In genomic region chr12:104921340-104921739, GRCh38 we compare ENCODE assay signal across 37 cellular contexts.
"Had no signal": no experiment of that assay in that cellular context is flagged by ENCODE, and none has a peak within 500 bp of the region (broad histone marks: within the 10 kb centered on the region; RNA-seq: fewer than 3 reads in every experiment).

No MANE protein-coding gene starts in this region.

- H3K27ac Mint-ChIP-seq: activated B cell treated with CpG ODN at 0.5 μM for 24 hours; activated CD4-positive, alpha-beta memory T cell treated with anti-CD3 and anti-CD28 coated beads for 36 hours; activated CD4-positive, alpha-beta T cell treated with anti-CD3 and anti-CD28 coated beads, Interleukin-2, amount 10 ng/mL, durations not matched to agents 24 days and 14 days; activated CD8-positive, alpha-beta T cell treated with anti-CD3 and anti-CD28 coated beads for 36 hours; activated naive CD4-positive, alpha-beta T cell treated with anti-CD3 and anti-CD28 coated beads, Interleukin-2, amount 10 ng/mL, durations not matched to agents 7 days and 5 days; activated naive CD4-positive, alpha-beta T cell treated with anti-CD3 and anti-CD28 coated beads, Interleukin-2, amount 50 U/mL, for 24 hours; activated naive CD8-positive, alpha-beta T cell; activated naive CD8-positive, alpha-beta T cell treated with anti-CD3 and anti-CD28 coated beads, Interleukin-2, amount 10 ng/mL, durations not matched to agents 7 days and 5 days; activated naive CD8-positive, alpha-beta T cell treated with anti-CD3 and anti-CD28 coated beads, Interleukin-2, amount 50 U/mL, for 24 hours; activated T-cell treated with anti-CD3 and anti-CD28 coated beads, Interleukin-2, amount 50 U/mL, for 72 hours; activated T-helper 1 cell treated with anti-CD3 and anti-CD28 coated beads, Interleukin-12 subunit alpha, Interleukin-12 subunit beta, Interleukin-2, Interleukin-4 antibody, amounts not matched to agents 30 ng/mL and 10 ng/mL and 1 ng/mL, durations not matched to agents 14 hours and 24 hours and 36 hours; activated T-helper 17 cell treated with anti-CD3 and anti-CD28 coated beads, Interleukin-2, amount 50 U/mL, for 72 hours; T-helper 1 cell treated with Interleukin-12 subunit alpha and Interleukin-12 subunit beta and Interleukin-4 antibody, amounts not matched to agents 30 μg/mL and 1 μg/mL, for 36 hours; T-helper 2 cell treated with Interferon-gamma antibody and Interleukin-4, amounts not matched to agents 5 μg/mL and 100 μg/mL, for 36 hours had no signal

- ATAC-seq: activated CD8-positive, alpha-beta T cell treated with anti-CD3 and anti-CD28 coated beads for 36 hours; activated naive CD8-positive, alpha-beta T cell treated with anti-CD3 and anti-CD28 coated beads, Interleukin-2, amount 50 U/mL, for 24 hours; activated T-cell treated with anti-CD3 and anti-CD28 coated beads, Interleukin-2, amount 50 U/mL, for 4 hours; activated T-cell treated with anti-CD3 and anti-CD28 coated beads, Interleukin-2, amount 50 U/mL, for 72 hours; activated T-helper 17 cell treated with anti-CD3 and anti-CD28 coated beads, Interleukin-2, amount 50 U/mL, for 72 hours; body of pancreas had no signal

- H3K27me3 Mint-ChIP-seq: activated B cell treated with CpG ODN at 0.5 μM for 24 hours; activated naive CD4-positive, alpha-beta T cell treated with anti-CD3 and anti-CD28 coated beads, Interleukin-2, amount 50 U/mL, for 24 hours; activated naive CD8-positive, alpha-beta T cell; activated T-helper 17 cell treated with anti-CD3 and anti-CD28 coated beads, Interleukin-2, amount 50 U/mL, for 72 hours had no signal

- H3K36me3 ChIP-seq: adrenal gland, brain microvascular endothelial cell, breast epithelium had no signal

- FAIRE-seq: astrocyte, TTC549 had no signal

- H3K9me3 ChIP-seq: adrenal gland had no signal

- H3K27me3 ChIP-seq: adrenal gland, body of pancreas, brain microvascular endothelial cell, breast epithelium had no signal

- H3K4me3 ChIP-seq: adrenal gland, body of pancreas, breast epithelium had no signal

- H3K27ac ChIP-seq: adrenal gland, body of pancreas, brain microvascular endothelial cell, breast epithelium, VCaP had no signal

- DNase-seq: activated B cell treated with CpG ODN at 0.5 μM for 24 hours; activated CD4-positive, alpha-beta memory T cell treated with anti-CD3 and anti-CD28 coated beads for 36 hours; activated CD4-positive, alpha-beta T cell treated with anti-CD3 and anti-CD28 coated beads for 4 hours; activated CD4-positive, alpha-beta T cell treated with anti-CD3 and anti-CD28 coated beads, Interleukin-2, amount 10 ng/mL, durations not matched to agents 24 days and 14 days; activated CD4-positive, alpha-beta T cell treated with anti-CD3 and anti-CD28 coated beads, Interleukin-2, amount 50 U/mL, for 1 hour; activated CD4-positive, alpha-beta T cell treated with anti-CD3 and anti-CD28 coated beads, Interleukin-2, amount 50 U/mL, for 4 hours; activated CD4-positive, CD25-positive, alpha-beta regulatory T cell treated with anti-CD3 and anti-CD28 coated beads, Interleukin-2, amount 50 U/mL, for 72 hours; activated CD8-positive, alpha-beta memory T cell treated with anti-CD3 and anti-CD28 coated beads, Interleukin-2, amount 50 U/mL, for 4 hours; activated CD8-positive, alpha-beta T cell treated with anti-CD3 and anti-CD28 coated beads for 36 hours; activated effector memory CD4-positive, alpha-beta T cell treated with anti-CD3 and anti-CD28 coated beads, Interleukin-2, amount 50 U/mL, for 16 hours; activated naive CD4-positive, alpha-beta T cell treated with anti-CD3 and anti-CD28 coated beads, Interleukin-2, amount 10 ng/mL, durations not matched to agents 7 days and 5 days; activated naive CD4-positive, alpha-beta T cell treated with Interleukin-2 at 50 U/mL for 16 hours; activated naive CD8-positive, alpha-beta T cell treated with anti-CD3 and anti-CD28 coated beads, Interleukin-2, amount 10 ng/mL, durations not matched to agents 7 days and 5 days; activated naive CD8-positive, alpha-beta T cell treated with anti-CD3 and anti-CD28 coated beads, Interleukin-2, amount 50 U/mL, for 24 hours; activated T-cell treated with anti-CD3 and anti-CD28 coated beads for 4 hours; activated T-cell treated with anti-CD3 and anti-CD28 coated beads, Interleukin-2, amount 50 U/mL, for 1 hour; activated T-cell treated with anti-CD3 and anti-CD28 coated beads, Interleukin-2, amount 50 U/mL, for 4 hours; activated T-cell treated with anti-CD3 and anti-CD28 coated beads, Interleukin-2, amount 50 U/mL, for 72 hours; adrenal gland; amniotic stem cell; aorta; body of pancreas; brain microvascular endothelial cell; central memory CD4-positive, alpha-beta T cell; T-helper 1 cell; T-helper 2 cell; T-helper 9 cell had no signal

- H3K4me1 ChIP-seq: adrenal gland, body of pancreas, breast epithelium had no signal

- H3K4me3 Mint-ChIP-seq: activated B cell treated with CpG ODN at 0.5 μM for 24 hours; activated CD4-positive, alpha-beta memory T cell treated with anti-CD3 and anti-CD28 coated beads for 36 hours; activated CD4-positive, alpha-beta T cell treated with anti-CD3 and anti-CD28 coated beads, Interleukin-2, amount 10 ng/mL, durations not matched to agents 24 days and 14 days; activated CD8-positive, alpha-beta T cell treated with anti-CD3 and anti-CD28 coated beads for 36 hours; activated naive CD4-positive, alpha-beta T cell treated with anti-CD3 and anti-CD28 coated beads, Interleukin-2, amount 10 ng/mL, durations not matched to agents 7 days and 5 days; activated naive CD4-positive, alpha-beta T cell treated with anti-CD3 and anti-CD28 coated beads, Interleukin-2, amount 50 U/mL, for 24 hours; activated naive CD8-positive, alpha-beta T cell; activated naive CD8-positive, alpha-beta T cell treated with anti-CD3 and anti-CD28 coated beads, Interleukin-2, amount 10 ng/mL, durations not matched to agents 7 days and 5 days; activated naive CD8-positive, alpha-beta T cell treated with anti-CD3 and anti-CD28 coated beads, Interleukin-2, amount 50 U/mL, for 24 hours; activated T-cell treated with anti-CD3 and anti-CD28 coated beads, Interleukin-2, amount 50 U/mL, for 4 hours; activated T-cell treated with anti-CD3 and anti-CD28 coated beads, Interleukin-2, amount 50 U/mL, for 72 hours; activated T-helper 1 cell treated with anti-CD3 and anti-CD28 coated beads, Interleukin-12 subunit alpha, Interleukin-12 subunit beta, Interleukin-2, Interleukin-4 antibody, amounts not matched to agents 30 ng/mL and 10 ng/mL and 1 ng/mL, durations not matched to agents 14 hours and 24 hours and 36 hours; activated T-helper 17 cell treated with anti-CD3 and anti-CD28 coated beads, Interleukin-2, amount 50 U/mL, for 72 hours; T-helper 1 cell treated with Interleukin-12 subunit alpha and Interleukin-12 subunit beta and Interleukin-4 antibody, amounts not matched to agents 30 μg/mL and 1 μg/mL, for 36 hours; T-helper 2 cell treated with Interferon-gamma antibody and Interleukin-4, amounts not matched to agents 5 μg/mL and 100 μg/mL, for 36 hours had no signal

- H3K4me1 Mint-ChIP-seq: activated B cell treated with CpG ODN at 0.5 μM for 24 hours; activated naive CD4-positive, alpha-beta T cell treated with anti-CD3 and anti-CD28 coated beads, Interleukin-2, amount 10 ng/mL, durations not matched to agents 7 days and 5 days; activated naive CD4-positive, alpha-beta T cell treated with anti-CD3 and anti-CD28 coated beads, Interleukin-2, amount 50 U/mL, for 24 hours; activated naive CD8-positive, alpha-beta T cell treated with anti-CD3 and anti-CD28 coated beads, Interleukin-2, amount 10 ng/mL, durations not matched to agents 7 days and 5 days; activated naive CD8-positive, alpha-beta T cell treated with anti-CD3 and anti-CD28 coated beads, Interleukin-2, amount 50 U/mL, for 24 hours; activated T-helper 17 cell treated with anti-CD3 and anti-CD28 coated beads, Interleukin-2, amount 50 U/mL, for 72 hours had no signal
